ENCODE assay signal across 1 cellular context in the genomic region with DNA sequence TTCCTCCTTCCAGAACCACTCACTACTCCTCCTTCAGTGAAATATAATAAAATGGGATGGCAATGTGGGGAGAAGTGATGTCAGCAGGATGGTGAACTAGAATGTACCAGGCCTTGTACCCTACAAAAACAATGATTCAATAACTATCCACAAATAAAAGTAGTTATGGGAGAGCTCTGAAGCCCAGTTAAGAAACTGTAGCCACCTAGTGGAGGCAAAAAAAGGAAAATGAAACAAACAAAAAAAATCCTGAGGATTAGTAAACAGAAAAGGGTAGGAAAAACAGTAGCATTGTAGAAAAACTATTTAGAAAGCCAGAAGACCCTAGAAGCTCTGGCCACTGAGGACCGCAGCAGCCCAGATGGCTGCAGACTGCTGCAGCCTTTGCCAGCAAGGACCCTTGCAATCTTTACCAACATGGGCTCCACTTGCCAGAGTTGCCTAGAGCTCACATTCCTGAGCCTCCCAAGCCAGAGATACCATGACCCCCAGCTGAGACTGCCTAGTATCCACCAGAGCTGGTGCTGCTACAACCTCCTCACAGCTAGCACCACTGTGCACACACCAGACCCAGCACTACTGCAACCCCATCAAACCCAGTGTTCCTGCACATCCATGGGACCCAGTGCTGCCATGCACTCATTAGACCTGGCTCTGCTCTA.
TF ChIP-seq lines count a peak whose summit lies in the region.

No MANE protein-coding gene starts in this region.

TF ChIP-seq in HepG2, 621 proteins besides CTCF, POLR2A, EP300 and RAD21 (continued from another document):
- TF ChIP-seq SYNCRIP (IDR thresholded peaks at IDR 0.05; ENCODE audit: insufficient read depth, low read depth, low read length) (no peak), BORCS8-MEF2B (CRISPR knock-in tag; IDR thresholded peaks at IDR 0.05) (no peak), RCOR2 (CRISPR knock-in tag; IDR thresholded peaks at IDR 0.05) (no peak), ZBTB8A (CRISPR knock-in tag; IDR thresholded peaks at IDR 0.05; ENCODE audit: borderline replicate concordance, low read depth) (no peak), GMEB2 (CRISPR knock-in tag; IDR thresholded peaks at IDR 0.05; ENCODE audit: low read depth) (no peak), ZGPAT (CRISPR knock-in tag; IDR thresholded peaks at IDR 0.05) (no peak), AKNA (CRISPR knock-in tag; IDR thresholded peaks at IDR 0.05; ENCODE audit: borderline replicate concordance) (no peak), ZBTB42 (CRISPR knock-in tag; IDR thresholded peaks at IDR 0.05) (no peak), ZEB1 (IDR thresholded peaks at IDR 0.05; ENCODE audit: insufficient replicate concordance, low read depth) (no peak)
